17 cellular contexts compared by ENCODE assay signal in the genomic region with DNA sequence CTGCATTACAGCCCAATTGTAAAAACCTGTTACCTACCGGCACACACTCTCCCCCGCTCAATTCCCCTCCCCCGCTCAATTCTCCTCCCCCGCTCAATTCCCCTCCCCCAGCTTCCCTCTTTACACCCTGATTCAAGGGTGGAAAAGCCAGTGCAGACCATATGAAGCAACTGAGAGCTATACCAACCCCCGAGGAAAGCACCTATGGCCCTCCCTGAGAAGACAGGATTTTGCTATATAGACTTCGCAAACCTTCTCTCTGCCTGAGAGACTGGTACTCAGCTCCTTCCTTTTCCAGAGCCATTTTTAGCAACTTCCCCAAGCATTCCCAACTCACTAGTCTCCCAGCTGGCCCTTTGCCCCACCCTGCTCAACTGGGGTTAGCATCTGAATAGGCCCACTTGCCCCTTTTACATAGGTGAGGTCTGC. TPM values are rescaled to one million over a fixed set of nuclear protein-coding genes. Genes with fewer than 3 reads are reported as not detected.
DNase-seq lines count a peak whose midpoint lies in the region; ATAC-seq and TF ChIP-seq lines count a peak whose summit lies in the region.
"Had no signal": no experiment of that assay in that cellular context is flagged by ENCODE, and none has a peak within 500 bp of the region (broad histone marks: within the 10 kb centered on the region; RNA-seq: fewer than 3 reads in every experiment).

No MANE protein-coding gene starts in this region.

- intact Hi-C loops in esophagus squamous epithelium (cut with DNase I) (no loop called here), left colon (cut with DNase I, micrococcal nuclease) (loop anchor here in 1 of 2 donors (10.0 kb wide), 1 partner anchor 188 kb away; a partner anchor contains a TSS)

- CTCF ChIA-PET in WTC11 (lab: Charles Lee): interaction anchor here (0.6 to 2.9 kb wide), 7 partner anchors 9 to 362 kb away, joined by 3 to 26 read pairs (median 9); a partner anchor contains a TSS

- ATAC-seq in WTC11 (peak; percentile 68), left colon (no peak)
- ATAC-seq: HepG2, Panc1, Right ventricle myocardium inferior had no signal

- TF ChIP-seq CTCF in WTC11 (IDR thresholded peaks at IDR 0.05) (no peak), nephron progenitor cell (IDR thresholded peaks at IDR 0.05) (no peak), esophagus squamous epithelium (IDR thresholded peaks at IDR 0.05) (no peak)

- H3K27ac Mint-ChIP-seq in WTC11 (peak overlapping the region; percentile 99), nephron progenitor cell (no peak overlapping the region)
- H3K27ac Mint-ChIP-seq: B cell; CD4-positive, CD25-positive, alpha-beta regulatory T cell had no signal

- 56 to 58% methylated on average over 3 to 6 of the region's 6 CpGs for WGBS in esophagus squamous epithelium, 2 donors

- H3K27me3 ChIP-seq in esophagus squamous epithelium: peaks cover 0 to 92% (median 2%) of the 10 kb centered on the region in 4 donors

- TF ChIP-seq POLR2A in esophagus squamous epithelium (IDR thresholded peaks at IDR 0.05): no peak

- H3K36me3 Mint-ChIP-seq in WTC11 (peaks cover 48% of the 10 kb centered on the region), nephron progenitor cell (ENCODE audit: low read depth) (peaks cover 49% of the 10 kb centered on the region)
- H3K36me3 Mint-ChIP-seq: CD4-positive, CD25-positive, alpha-beta regulatory T cell had no signal

- H3K9me3 Mint-ChIP-seq in WTC11 (no peaks in the 10 kb centered on the region), nephron progenitor cell (peaks cover 6% of the 10 kb centered on the region)
- H3K9me3 Mint-ChIP-seq: CD4-positive, CD25-positive, alpha-beta regulatory T cell had no signal

- H3K27me3 Mint-ChIP-seq in WTC11 (ENCODE audit: low read depth) (peaks cover 17% of the 10 kb centered on the region), nephron progenitor cell (ENCODE audit: low read depth, poor library complexity) (peaks cover 76% of the 10 kb centered on the region)

- H3K36me3 ChIP-seq in esophagus squamous epithelium: no peaks in the 10 kb centered on the region

- H3K4me3 Mint-ChIP-seq in WTC11: peak overlapping the region; percentile 91
- peak overlapping the region; percentile 80 for H3K4me3 Mint-ChIP-seq in nephron progenitor cell
- H3K4me3 Mint-ChIP-seq: B cell; CD4-positive, CD25-positive, alpha-beta regulatory T cell had no signal

- H3K4me3 ChIP-seq in iPS-11a (ENCODE audit: low read depth, low read length): peak overlapping the region; percentile 40
- no peak overlapping the region for H3K4me3 ChIP-seq in esophagus squamous epithelium

- DNase-seq in ELF-1 (ENCODE audit: low read depth, low spot score) (peak; percentile 22), WTC11 (ENCODE audit: low spot score) (peak; percentile 61), nephron progenitor cell (no peak), NCI-H524 treated with DMSO at 0.1 percent for 48 hours (lab: John Stamatoyannopoulos, UW) (no peak), NCI-H1105 treated with DMSO at 0.1 percent for 48 hours (lab: John Stamatoyannopoulos, UW) (no peak), esophagus squamous epithelium (lab: John Stamatoyannopoulos, UW) (no peak), left colon (no peak)
- DNase-seq: CD4-positive, CD25-positive, alpha-beta regulatory T cell; EL; KG1; NCI-H510A treated with DMSO at 0.1 percent for 48 hours had no signal

- peaks cover 0 to 18% (median 3%) of the 10 kb centered on the region in 3 donors for H3K4me1 ChIP-seq in esophagus squamous epithelium

- peaks cover 91% of the 10 kb centered on the region for H3K4me1 Mint-ChIP-seq in WTC11
- peaks cover 76% of the 10 kb centered on the region for H3K4me1 Mint-ChIP-seq in nephron progenitor cell

- no peaks in the 10 kb centered on the region for H3K9me3 ChIP-seq in esophagus squamous epithelium

- no peak overlapping the region for H3K27ac ChIP-seq in esophagus squamous epithelium
- H3K27ac ChIP-seq: 22Rv1 had no signal

- POLR2A ChIA-PET in WTC11 (lab: Charles Lee): interaction anchor here (0.5 to 1.6 kb wide), 9 partner anchors 9 to 605 kb away, joined by 3 to 14 read pairs (median 3); a partner anchor contains a TSS

TF ChIP-seq in WTC11, 78 proteins besides CTCF, POLR2A, EP300 and RAD21 (continues in another document):
- TF ChIP-seq, protein P1, sequence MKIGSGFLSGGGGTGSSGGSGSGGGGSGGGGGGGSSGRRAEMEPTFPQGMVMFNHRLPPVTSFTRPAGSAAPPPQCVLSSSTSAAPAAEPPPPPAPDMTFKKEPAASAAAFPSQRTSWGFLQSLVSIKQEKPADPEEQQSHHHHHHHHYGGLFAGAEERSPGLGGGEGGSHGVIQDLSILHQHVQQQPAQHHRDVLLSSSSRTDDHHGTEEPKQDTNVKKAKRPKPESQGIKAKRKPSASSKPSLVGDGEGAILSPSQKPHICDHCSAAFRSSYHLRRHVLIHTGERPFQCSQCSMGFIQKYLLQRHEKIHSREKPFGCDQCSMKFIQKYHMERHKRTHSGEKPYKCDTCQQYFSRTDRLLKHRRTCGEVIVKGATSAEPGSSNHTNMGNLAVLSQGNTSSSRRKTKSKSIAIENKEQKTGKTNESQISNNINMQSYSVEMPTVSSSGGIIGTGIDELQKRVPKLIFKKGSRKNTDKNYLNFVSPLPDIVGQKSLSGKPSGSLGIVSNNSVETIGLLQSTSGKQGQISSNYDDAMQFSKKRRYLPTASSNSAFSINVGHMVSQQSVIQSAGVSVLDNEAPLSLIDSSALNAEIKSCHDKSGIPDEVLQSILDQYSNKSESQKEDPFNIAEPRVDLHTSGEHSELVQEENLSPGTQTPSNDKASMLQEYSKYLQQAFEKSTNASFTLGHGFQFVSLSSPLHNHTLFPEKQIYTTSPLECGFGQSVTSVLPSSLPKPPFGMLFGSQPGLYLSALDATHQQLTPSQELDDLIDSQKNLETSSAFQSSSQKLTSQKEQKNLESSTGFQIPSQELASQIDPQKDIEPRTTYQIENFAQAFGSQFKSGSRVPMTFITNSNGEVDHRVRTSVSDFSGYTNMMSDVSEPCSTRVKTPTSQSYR (CRISPR knock-in tag; IDR thresholded peaks at IDR 0.05): 0 out of 2 replicates have a peak, but pooled peaks have one; percentile 32
- TF ChIP-seq TEAD1 (CRISPR knock-in tag; IDR thresholded peaks at IDR 0.05) (peak; percentile 47; the same call in 1 of the 2 replicates), ZNF138 (CRISPR knock-in tag; conservative IDR thresholded peaks at IDR 0.05) (no peak), ZNF121 (CRISPR knock-in tag; IDR thresholded peaks at IDR 0.05) (no peak)
- TF ChIP-seq, protein P2, sequence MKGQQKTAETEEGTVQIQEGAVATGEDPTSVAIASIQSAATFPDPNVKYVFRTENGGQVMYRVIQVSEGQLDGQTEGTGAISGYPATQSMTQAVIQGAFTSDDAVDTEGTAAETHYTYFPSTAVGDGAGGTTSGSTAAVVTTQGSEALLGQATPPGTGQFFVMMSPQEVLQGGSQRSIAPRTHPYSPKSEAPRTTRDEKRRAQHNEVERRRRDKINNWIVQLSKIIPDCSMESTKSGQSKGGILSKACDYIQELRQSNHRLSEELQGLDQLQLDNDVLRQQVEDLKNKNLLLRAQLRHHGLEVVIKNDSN (CRISPR knock-in tag; IDR thresholded peaks at IDR 0.05): peak; percentile 17; the same call in 1 of the 2 replicates
- TF ChIP-seq, protein P3, sequence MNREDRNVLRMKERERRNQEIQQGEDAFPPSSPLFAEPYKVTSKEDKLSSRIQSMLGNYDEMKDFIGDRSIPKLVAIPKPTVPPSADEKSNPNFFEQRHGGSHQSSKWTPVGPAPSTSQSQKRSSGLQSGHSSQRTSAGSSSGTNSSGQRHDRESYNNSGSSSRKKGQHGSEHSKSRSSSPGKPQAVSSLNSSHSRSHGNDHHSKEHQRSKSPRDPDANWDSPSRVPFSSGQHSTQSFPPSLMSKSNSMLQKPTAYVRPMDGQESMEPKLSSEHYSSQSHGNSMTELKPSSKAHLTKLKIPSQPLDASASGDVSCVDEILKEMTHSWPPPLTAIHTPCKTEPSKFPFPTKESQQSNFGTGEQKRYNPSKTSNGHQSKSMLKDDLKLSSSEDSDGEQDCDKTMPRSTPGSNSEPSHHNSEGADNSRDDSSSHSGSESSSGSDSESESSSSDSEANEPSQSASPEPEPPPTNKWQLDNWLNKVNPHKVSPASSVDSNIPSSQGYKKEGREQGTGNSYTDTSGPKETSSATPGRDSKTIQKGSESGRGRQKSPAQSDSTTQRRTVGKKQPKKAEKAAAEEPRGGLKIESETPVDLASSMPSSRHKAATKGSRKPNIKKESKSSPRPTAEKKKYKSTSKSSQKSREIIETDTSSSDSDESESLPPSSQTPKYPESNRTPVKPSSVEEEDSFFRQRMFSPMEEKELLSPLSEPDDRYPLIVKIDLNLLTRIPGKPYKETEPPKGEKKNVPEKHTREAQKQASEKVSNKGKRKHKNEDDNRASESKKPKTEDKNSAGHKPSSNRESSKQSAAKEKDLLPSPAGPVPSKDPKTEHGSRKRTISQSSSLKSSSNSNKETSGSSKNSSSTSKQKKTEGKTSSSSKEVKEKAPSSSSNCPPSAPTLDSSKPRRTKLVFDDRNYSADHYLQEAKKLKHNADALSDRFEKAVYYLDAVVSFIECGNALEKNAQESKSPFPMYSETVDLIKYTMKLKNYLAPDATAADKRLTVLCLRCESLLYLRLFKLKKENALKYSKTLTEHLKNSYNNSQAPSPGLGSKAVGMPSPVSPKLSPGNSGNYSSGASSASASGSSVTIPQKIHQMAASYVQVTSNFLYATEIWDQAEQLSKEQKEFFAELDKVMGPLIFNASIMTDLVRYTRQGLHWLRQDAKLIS (CRISPR knock-in tag; IDR thresholded peaks at IDR 0.05; ENCODE audit: borderline replicate concordance): no peak
- TF ChIP-seq, protein P4, sequence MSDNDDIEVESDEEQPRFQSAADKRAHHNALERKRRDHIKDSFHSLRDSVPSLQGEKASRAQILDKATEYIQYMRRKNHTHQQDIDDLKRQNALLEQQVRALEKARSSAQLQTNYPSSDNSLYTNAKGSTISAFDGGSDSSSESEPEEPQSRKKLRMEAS (CRISPR knock-in tag; IDR thresholded peaks at IDR 0.05): 0 out of 2 replicates have a peak, but pooled peaks have one; percentile 10

RNA-seq across cellular contexts. Expression of a gene that starts 7.6 kb away (rescaled TPM):
- 12.2 to 13.4 TPM (median 12.8 TPM) in 3 replicates for total RNA-seq in WTC11 (2021)
- total RNA-seq in esophagus squamous epithelium: under 1 TPM in 3 of 4 donors, not detected in 1; 0.19 to 0.48 (median 0.34) TPM
- 1 to 10 TPM in 1 of 2 donors, under 1 TPM in 1; 0.87 to 1.1 TPM for total RNA-seq in left colon
- total RNA-seq: HepG2 had no signal

RNA-seq across cellular contexts. Expression of a gene that starts 9.4 kb away (rescaled TPM):
- total RNA-seq in WTC11 (2021) (868 to 954 TPM (median 912 TPM) in 3 replicates), esophagus squamous epithelium (100 to 1,000 TPM; 334 to 513 (median 458) TPM), left colon (100 to 1,000 TPM; 651 to 725 TPM)

Comparison
In these comparisons a context has a peak if more than half of its experiments do, and no peak if none do; other contexts are left out.
1. DNase-seq: peak in ELF-1 (single experiment) and WTC11 (single experiment); none in nephron progenitor cell (single experiment), NCI-H524 treated with DMSO at 0.1 percent for 48 hours (single experiment), NCI-H1105 treated with DMSO at 0.1 percent for 48 hours (single experiment), esophagus squamous epithelium (single experiment) and left colon (0 of 2).